Comparison of ENCODE assay signal across 8 cellular contexts in the genomic region with DNA sequence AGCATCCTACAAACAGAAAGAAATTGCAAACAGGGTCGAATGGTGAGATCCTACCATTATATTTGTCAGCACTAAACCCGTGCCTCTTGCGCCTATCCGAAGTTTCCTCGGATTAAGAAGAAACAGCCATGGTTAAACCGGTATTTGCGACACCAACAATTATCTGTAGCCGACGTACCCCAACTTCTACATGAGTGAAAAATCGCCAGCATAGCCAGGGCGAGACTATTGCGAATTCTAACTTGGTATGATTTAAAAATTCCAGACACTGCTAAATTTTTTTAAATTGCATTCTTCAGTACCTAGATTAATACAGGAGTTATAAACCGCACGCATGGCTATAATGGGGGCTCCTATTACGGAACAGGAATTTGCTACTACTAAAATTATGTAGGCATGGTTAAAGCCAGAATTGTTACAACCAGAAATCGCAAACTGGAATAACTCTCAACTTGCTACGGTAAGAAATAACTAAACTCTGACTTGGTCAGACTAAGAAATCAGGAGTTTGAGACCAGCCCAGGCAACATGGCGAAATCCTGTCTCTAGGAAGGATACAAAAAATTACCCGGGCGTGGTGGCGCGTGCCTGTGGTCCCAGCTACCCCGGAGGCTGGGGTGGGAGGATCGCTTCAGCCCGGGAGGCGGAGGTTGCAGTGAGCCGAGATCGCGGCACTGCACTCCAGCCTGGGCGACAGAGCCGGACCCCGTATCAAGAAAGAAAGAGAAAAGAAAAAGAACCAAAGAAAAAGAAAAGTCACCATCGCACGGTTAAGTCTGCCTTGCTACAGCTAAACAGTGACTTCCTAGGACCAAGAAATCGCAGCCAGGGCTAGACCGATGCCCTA.
A peak's percentile ranks its signal among the peaks of the same experiment; 100 is the strongest.
DNase-seq lines count a peak whose midpoint lies in the region; TF ChIP-seq lines count a peak whose summit lies in the region.

No MANE protein-coding gene starts in this region.

- peak overlapping the region; percentile 99 to 100 for H3K9ac ChIP-seq in mucosa of rectum (ENCODE audit: low read depth in 1 of 2, low read length in 2 of 2)

- DNase-seq in DMS79 treated with DMSO at 0.1 percent for 48 hours (lab: John Stamatoyannopoulos, UW) (peak; percentile 52), HFF-Myc (ENCODE audit: extremely low read depth, low read depth) (no peak), NCI-H226 (peak; percentile 29), epithelial cell of esophagus (ENCODE audit: low read depth) (peak; percentile 74), hepatic stellate cell (ENCODE audit: low spot score) (no peak)
- peak; percentile 64 for DNase-seq in activated CD8-positive, alpha-beta memory T cell treated with anti-CD3 and anti-CD28 coated beads, Interleukin-2, amount 50 U/mL, for 4 hours
- peak in 5 of 6 experiments; percentile 29 to 70 (median 58) for DNase-seq in stimulated activated naive CD4-positive, alpha-beta T cell (lab: John Stamatoyannopoulos, UW)

- no peaks in the 10 kb centered on the region for H3K9me3 ChIP-seq in mucosa of rectum (ENCODE audit: control insufficient read depth in 2 of 2, low read length in 2 of 2)

- H3K27ac ChIP-seq in mucosa of rectum (ENCODE audit: low read depth in 2 of 2, low read length in 2 of 2) = peak overlapping the region; percentile 99

- H3K36me3 ChIP-seq in mucosa of rectum (ENCODE audit: control insufficient read depth in 2 of 2, insufficient read depth in 2 of 2, low read length in 2 of 2) = peaks cover under 1 to 2% of the 10 kb centered on the region in 2 donors

- peaks cover 20 to 25% of the 10 kb centered on the region in 2 donors for H3K4me1 ChIP-seq in mucosa of rectum (ENCODE audit: control insufficient read depth in 2 of 2, insufficient read depth in 2 of 2, low read length in 2 of 2)

- peak overlapping the region; percentile 80 for H3K4me3 ChIP-seq in HFF-Myc (replicated peaks; ENCODE audit: low read depth, low read length)
- H3K4me3 ChIP-seq in epithelial cell of esophagus (ENCODE audit: low read length) = peak overlapping the region; percentile 95
- H3K4me3 ChIP-seq in mucosa of rectum (ENCODE audit: low read length in 2 of 2) = peak overlapping the region; percentile 87 to 99

- H3K27me3 ChIP-seq in mucosa of rectum (ENCODE audit: control insufficient read depth in 2 of 2, insufficient read depth in 2 of 2, low read length in 2 of 2) = no peaks in the 10 kb centered on the region

- TF ChIP-seq CTCF in HFF-Myc (IDR thresholded peaks at IDR 0.05; ENCODE audit: low read depth, low read length, missing control alignments) = no peak
- no peak for TF ChIP-seq CTCF in epithelial cell of esophagus (IDR thresholded peaks at IDR 0.05; ENCODE audit: insufficient read depth, low read depth, low read length, missing control alignments)

Comparison
In these comparisons a context has a peak if more than half of its experiments do, and no peak if none do; other contexts are left out.
1. DNase-seq: peak in DMS79 treated with DMSO at 0.1 percent for 48 hours (single experiment), NCI-H226 (single experiment), activated CD8-positive, alpha-beta memory T cell treated with anti-CD3 and anti-CD28 coated beads, Interleukin-2, amount 50 U/mL, for 4 hours (single experiment), epithelial cell of esophagus (single experiment) and stimulated activated naive CD4-positive, alpha-beta T cell (5 of 6); none in HFF-Myc (single experiment) and hepatic stellate cell (single experiment).
2. Peak in every context shown above with its lines, with median percentiles within 50 percentile points of each other: H3K4me3 ChIP-seq.